In the genomic region with DNA sequence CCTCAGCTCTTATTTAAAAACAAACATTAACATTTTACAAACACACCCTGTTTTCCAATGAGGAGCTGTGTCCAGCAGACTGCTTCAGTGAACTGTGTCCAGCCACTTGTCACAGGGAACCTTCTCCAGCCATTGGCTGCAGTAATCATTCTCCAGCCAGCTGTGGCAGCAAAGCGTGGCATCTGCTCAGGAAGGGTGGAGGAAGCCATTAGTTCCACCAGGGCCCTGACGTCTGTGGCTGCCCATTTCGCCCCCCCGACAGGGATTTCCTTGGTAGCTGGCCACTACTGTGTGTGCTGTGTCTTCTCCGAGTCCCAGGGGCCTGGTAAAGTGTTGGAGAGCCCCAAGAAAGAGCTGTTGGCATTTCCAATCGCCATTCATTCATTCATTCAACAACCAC, we compare ENCODE assay signal across 20 cellular contexts.
DNase-seq lines count a peak whose midpoint lies in the region; ATAC-seq, FAIRE-seq and TF ChIP-seq lines count a peak whose summit lies in the region.
"Had no signal": no experiment of that assay in that cellular context is flagged by ENCODE, and none has a peak within 500 bp of the region (broad histone marks: within the 10 kb centered on the region; RNA-seq: fewer than 3 reads in every experiment).

No MANE protein-coding gene starts in this region.

- peak overlapping the region in 2 of 3 donors; percentile 23 to 48 for H3K27ac Mint-ChIP-seq in CD4-positive, CD25-positive, alpha-beta regulatory T cell
- H3K27ac Mint-ChIP-seq in glutamatergic neuron (ENCODE audit: unreplicated experiment) = no peak overlapping the region
- H3K27ac Mint-ChIP-seq in naive thymus-derived CD4-positive, alpha-beta T cell = peak overlapping the region in 8 of 9 donors; percentile 42 to 85 (median 69)
- H3K27ac Mint-ChIP-seq: naive B cell; stimulated activated naive B cell treated with anti-CD40 and anti-IgM and Interleukin-4, amounts not matched to agents 10 μg/mL and 1 μg/mL and 100 μg/mL, for 72 hours had no signal

- no peak overlapping the region for H3K4me3 ChIP-seq in CD4-positive, CD25-positive, alpha-beta regulatory T cell (ENCODE audit: low read depth, low read length)
- no peak overlapping the region for H3K4me3 ChIP-seq in naive thymus-derived CD4-positive, alpha-beta T cell (ENCODE audit: low read length)
- H3K4me3 ChIP-seq in MM.1S (ENCODE audit: low read length) = no peak overlapping the region
- H3K4me3 ChIP-seq: uterus had no signal

- H3K36me3 ChIP-seq in CD4-positive, CD25-positive, alpha-beta regulatory T cell (ENCODE audit: control insufficient read depth, insufficient read depth, low read length) = no peaks in the 10 kb centered on the region
- H3K36me3 ChIP-seq in naive thymus-derived CD4-positive, alpha-beta T cell (ENCODE audit: control insufficient read depth in 2 of 3, insufficient read depth in 3 of 3, low read length in 3 of 3) = peaks cover 0 to 15% (median 0%) of the 10 kb centered on the region in 3 experiments
- no peaks in the 10 kb centered on the region for H3K36me3 ChIP-seq in MM.1S (replicated peaks; ENCODE audit: insufficient read depth, low read length)
- H3K36me3 ChIP-seq: uterus had no signal

- H3K9me2 ChIP-seq in MM.1S (replicated peaks; ENCODE audit: insufficient read depth, low read length) = no peaks in the 10 kb centered on the region

- ATAC-seq in CD4-positive, CD25-positive, alpha-beta regulatory T cell (ENCODE audit: low read depth in 2 of 2) = no peak
- ATAC-seq in naive thymus-derived CD4-positive, alpha-beta T cell = no peak
- ATAC-seq: activated CD4-positive, CD25-positive, alpha-beta regulatory T cell treated with anti-CD3 and anti-CD28 coated beads, Interleukin-2, amount 50 U/mL, for 24 hours; stimulated activated naive B cell treated with anti-CD40 and anti-IgM and Interleukin-4, amounts not matched to agents 10 μg/mL and 1 μg/mL and 100 μg/mL, for 72 hours had no signal

- H3K9ac ChIP-seq in MM.1S (ENCODE audit: low read length) = no peak overlapping the region

- no peak overlapping the region for H3K27ac ChIP-seq in CD4-positive, CD25-positive, alpha-beta regulatory T cell (ENCODE audit: insufficient read depth, low read length, poor library complexity, severe bottlenecking)
- H3K27ac ChIP-seq in naive thymus-derived CD4-positive, alpha-beta T cell (ENCODE audit: low read depth, low read length) = no peak overlapping the region
- no peak overlapping the region for H3K27ac ChIP-seq in MM.1S (ENCODE audit: low read length)
- H3K27ac ChIP-seq: C4-2B, uterus had no signal

- intact Hi-C loops in naive thymus-derived CD4-positive, alpha-beta T cell (cut with micrococcal nuclease) = no loop called here

- peaks cover 8% of the 10 kb centered on the region for H3K36me3 Mint-ChIP-seq in CD4-positive, CD25-positive, alpha-beta regulatory T cell
- H3K36me3 Mint-ChIP-seq in glutamatergic neuron (ENCODE audit: unreplicated experiment) = no peaks in the 10 kb centered on the region
- H3K36me3 Mint-ChIP-seq in naive thymus-derived CD4-positive, alpha-beta T cell = peaks cover 0 to 38% (median 12%) of the 10 kb centered on the region in 5 donors
- H3K36me3 Mint-ChIP-seq: naive B cell; stimulated activated naive B cell treated with anti-CD40 and anti-IgM and Interleukin-4, amounts not matched to agents 10 μg/mL and 1 μg/mL and 100 μg/mL, for 72 hours had no signal

- no peaks in the 10 kb centered on the region for H3K9me3 ChIP-seq in CD4-positive, CD25-positive, alpha-beta regulatory T cell (ENCODE audit: control insufficient read depth in 2 of 2, low read length in 2 of 2)
- H3K9me3 ChIP-seq in naive thymus-derived CD4-positive, alpha-beta T cell (ENCODE audit: control insufficient read depth in 2 of 3, low read length in 3 of 3) = no peaks in the 10 kb centered on the region
- H3K9me3 ChIP-seq in MM.1S (replicated peaks; ENCODE audit: insufficient read depth, low read length) = no peaks in the 10 kb centered on the region
- H3K9me3 ChIP-seq: uterus had no signal

- DNase-seq in CD4-positive, CD25-positive, alpha-beta regulatory T cell = no peak
- peak; percentile 63 for DNase-seq in RCC 7860 (ENCODE audit: low spot score)
- DNase-seq in glutamatergic neuron = peak; percentile 14
- DNase-seq in naive thymus-derived CD4-positive, alpha-beta T cell = no peak
- DNase-seq in GF-D8 (lab: John Stamatoyannopoulos, UW) = no peak
- DNase-seq in MM.1S = no peak
- DNase-seq in HT-29 (ENCODE audit: low spot score) = no peak
- no peak for DNase-seq in stimulated activated CD8-positive, alpha-beta memory T cell treated with anti-CD3 and anti-CD28 coated beads, Interleukin-4, amount 100 ng/mL, for 48 hours
- DNase-seq: amniotic stem cell; cortex of kidney; islet precursor cell; naive B cell; NCI-H2227 treated with DMSO at 0.1 percent for 48 hours; retina; stimulated activated naive B cell treated with anti-CD40 and anti-IgM and Interleukin-4, amounts not matched to agents 10 μg/mL and 1 μg/mL and 100 μg/mL, for 72 hours had no signal

- no peak overlapping the region for H3K4me3 Mint-ChIP-seq in CD4-positive, CD25-positive, alpha-beta regulatory T cell
- H3K4me3 Mint-ChIP-seq in glutamatergic neuron (ENCODE audit: unreplicated experiment) = no peak overlapping the region
- H3K4me3 Mint-ChIP-seq in naive thymus-derived CD4-positive, alpha-beta T cell = no peak overlapping the region
- H3K4me3 Mint-ChIP-seq: naive B cell; stimulated activated naive B cell treated with anti-CD40 and anti-IgM and Interleukin-4, amounts not matched to agents 10 μg/mL and 1 μg/mL and 100 μg/mL, for 72 hours had no signal

- H3K9me3 Mint-ChIP-seq in CD4-positive, CD25-positive, alpha-beta regulatory T cell = no peaks in the 10 kb centered on the region
- peaks cover 5% of the 10 kb centered on the region for H3K9me3 Mint-ChIP-seq in glutamatergic neuron (ENCODE audit: unreplicated experiment)
- H3K9me3 Mint-ChIP-seq in naive thymus-derived CD4-positive, alpha-beta T cell = peaks cover 0 to 3% (median 0%) of the 10 kb centered on the region in 11 donors
- H3K9me3 Mint-ChIP-seq: naive B cell; stimulated activated naive B cell treated with anti-CD40 and anti-IgM and Interleukin-4, amounts not matched to agents 10 μg/mL and 1 μg/mL and 100 μg/mL, for 72 hours had no signal

- no peaks in the 10 kb centered on the region for H3K79me2 ChIP-seq in MM.1S (ENCODE audit: low read length)

- peaks cover 12% of the 10 kb centered on the region for H3K27me3 Mint-ChIP-seq in CD4-positive, CD25-positive, alpha-beta regulatory T cell
- H3K27me3 Mint-ChIP-seq in glutamatergic neuron (ENCODE audit: unreplicated experiment) = peaks cover 12% of the 10 kb centered on the region
- H3K27me3 Mint-ChIP-seq in naive thymus-derived CD4-positive, alpha-beta T cell = peaks cover 0 to 54% (median 0%) of the 10 kb centered on the region in 5 donors

- CTCF ChIA-PET in naive thymus-derived CD4-positive, alpha-beta T cell (lab: Charles Lee) = interaction anchor here (0.8 to 0.9 kb wide), 2 partner anchors 18 to 40 kb away, joined by 3 read pairs; no protein-coding TSS in a partner anchor

- FAIRE-seq in RCC 7860 (lab: Jason Lieb, UNC) = peak; percentile 91
- FAIRE-seq: G401.6, HTR-8/SVneo had no signal

- no peaks in the 10 kb centered on the region for H4K20me1 ChIP-seq in MM.1S (ENCODE audit: insufficient read depth, low read length)

- H2AFZ ChIP-seq in MM.1S (ENCODE audit: low read length) = no peak overlapping the region

- TF ChIP-seq CTCF in glutamatergic neuron (IDR thresholded peaks at IDR 0.05; ENCODE audit: partially characterized antibody, unreplicated experiment) (no peak), MM.1S (IDR thresholded peaks at IDR 0.05; ENCODE audit: low read length) (no peak)

- POLR2A ChIA-PET in naive thymus-derived CD4-positive, alpha-beta T cell (lab: Charles Lee) = interaction anchor here (1.0 to 2.1 kb wide), 3 partner anchors 16 to 38 kb away, joined by 4 to 6 read pairs (median 5); no protein-coding TSS in a partner anchor

- H3K4me2 ChIP-seq in MM.1S (ENCODE audit: low read depth, low read length) = no peak overlapping the region

- H3K4me1 Mint-ChIP-seq in CD4-positive, CD25-positive, alpha-beta regulatory T cell = peaks cover 0 to 54% (median 16%) of the 10 kb centered on the region in 4 donors
- no peaks in the 10 kb centered on the region for H3K4me1 Mint-ChIP-seq in glutamatergic neuron (ENCODE audit: low read depth, unreplicated experiment)
- H3K4me1 Mint-ChIP-seq in naive thymus-derived CD4-positive, alpha-beta T cell = peaks cover 0 to 91% (median 87%) of the 10 kb centered on the region in 7 donors
- H3K4me1 Mint-ChIP-seq: naive B cell; stimulated activated naive B cell treated with anti-CD40 and anti-IgM and Interleukin-4, amounts not matched to agents 10 μg/mL and 1 μg/mL and 100 μg/mL, for 72 hours had no signal

- H3K4me1 ChIP-seq in CD4-positive, CD25-positive, alpha-beta regulatory T cell (ENCODE audit: control insufficient read depth, insufficient read depth, low read length, poor library complexity, severe bottlenecking) = no peaks in the 10 kb centered on the region
- peaks cover 0 to 20% of the 10 kb centered on the region in 2 donors for H3K4me1 ChIP-seq in naive thymus-derived CD4-positive, alpha-beta T cell (ENCODE audit: control insufficient read depth in 2 of 2, insufficient read depth in 2 of 2, low read length in 2 of 2)
- no peaks in the 10 kb centered on the region for H3K4me1 ChIP-seq in MM.1S (ENCODE audit: low read length)
- H3K4me1 ChIP-seq: uterus had no signal

- H3K27me3 ChIP-seq in CD4-positive, CD25-positive, alpha-beta regulatory T cell (ENCODE audit: control insufficient read depth, insufficient read depth, low read length) = no peaks in the 10 kb centered on the region
- H3K27me3 ChIP-seq in naive thymus-derived CD4-positive, alpha-beta T cell (ENCODE audit: control insufficient read depth in 2 of 2, insufficient read depth in 2 of 2, low read length in 2 of 2) = no peaks in the 10 kb centered on the region
- H3K27me3 ChIP-seq in MM.1S (replicated peaks; ENCODE audit: insufficient read depth, low read length) = no peaks in the 10 kb centered on the region
- H3K27me3 ChIP-seq: uterus had no signal

- no peaks in the 10 kb centered on the region for H3F3A ChIP-seq in MM.1S (ENCODE audit: insufficient read depth, low read length)

Comparison
In these comparisons a context has a peak if more than half of its experiments do, and no peak if none do; other contexts are left out.
1. DNase-seq: peak in RCC 7860 (single experiment) and glutamatergic neuron (single experiment); none in CD4-positive, CD25-positive, alpha-beta regulatory T cell (0 of 3), naive thymus-derived CD4-positive, alpha-beta T cell (0 of 9), GF-D8 (single experiment), MM.1S (single experiment), HT-29 (single experiment) and stimulated activated CD8-positive, alpha-beta memory T cell treated with anti-CD3 and anti-CD28 coated beads, Interleukin-4, amount 100 ng/mL, for 48 hours (single experiment).